In genomic region chr7:41880107-41880506, GRCh38 we compare ENCODE assay signal across 7 cellular contexts.
DNase-seq lines count a peak whose midpoint lies in the region; ATAC-seq and TF ChIP-seq lines count a peak whose summit lies in the region.

No MANE protein-coding gene starts in this region.

- no peak overlapping the region for H4K12ac ChIP-seq in trophoblast cell (ENCODE audit: low read depth, low read length)

- BruUV-seq in PC-3 (replicated peaks; lab: Mats Ljungman, UMichigan): no TSS peak

- CTCF ChIA-PET in PC-3 (lab: Charles Lee): no interaction called here

- no peaks in the 10 kb centered on the region for H3K27me3 ChIP-seq in PC-3 (ENCODE audit: low read length)
- H3K27me3 ChIP-seq in fibroblast of lung (ENCODE audit: control insufficient read depth, insufficient read depth, low read length): no peaks in the 10 kb centered on the region
- no peaks in the 10 kb centered on the region for H3K27me3 ChIP-seq in trophoblast cell (ENCODE audit: insufficient read depth, low read length)

- POLR2A ChIA-PET in PC-3 (lab: Charles Lee; ENCODE audit: unreplicated experiment): no interaction called here

- no peak overlapping the region for H3K9ac ChIP-seq in PC-3 (ENCODE audit: low read length)
- H3K9ac ChIP-seq in fibroblast of lung (ENCODE audit: insufficient read depth, low read length): no peak overlapping the region
- H3K9ac ChIP-seq in trophoblast cell (ENCODE audit: low read length): no peak overlapping the region

- H3K79me2 ChIP-seq in PC-3 (ENCODE audit: low read length) (no peaks in the 10 kb centered on the region), fibroblast of lung (ENCODE audit: control insufficient read depth, insufficient read depth, low read length) (no peaks in the 10 kb centered on the region), trophoblast cell (ENCODE audit: control insufficient read depth, insufficient read depth, low read length, poor library complexity) (peaks cover 2% of the 10 kb centered on the region)

- DNase-seq in GM03348 (ENCODE audit: low spot score) (peak; percentile 90), PC-3 (peak; percentile 30), fibroblast of lung (ENCODE audit: low read depth in 2 of 2) (peak; percentile 48 to 99), trophoblast cell (no peak), UCSD-AML1 (lab: John Stamatoyannopoulos, UW; ENCODE audit: unreplicated experiment) (no peak), KG1 (lab: John Stamatoyannopoulos, UW) (no peak)

- H3K4ac ChIP-seq in trophoblast cell (ENCODE audit: low read depth, low read length): peak overlapping the region; percentile 49

- peaks cover 22% of the 10 kb centered on the region for H3K79me1 ChIP-seq in trophoblast cell (ENCODE audit: low read length)

- intact Hi-C loops in PC-3 (cut with micrococcal nuclease): no loop called here

- H3K4me3 ChIP-seq in PC-3 (ENCODE audit: low read length): no peak overlapping the region
- no peak overlapping the region for H3K4me3 ChIP-seq in fibroblast of lung (replicated peaks in 1 of 4; ENCODE audit: control extremely low read depth in 1 of 4, insufficient read depth in 1 of 4, low read depth in 3 of 4, low read length in 4 of 4)
- no peak overlapping the region for H3K4me3 ChIP-seq in trophoblast cell (ENCODE audit: low read depth, low read length)

- H3K18ac ChIP-seq in trophoblast cell (ENCODE audit: low read length): peak overlapping the region; percentile 57

- no peak overlapping the region for H3K23ac ChIP-seq in trophoblast cell (ENCODE audit: low read length)

- TF ChIP-seq CTCF in PC-3 (conservative IDR thresholded peaks at IDR 0.05; ENCODE audit: low read depth, low read length): no peak
- TF ChIP-seq CTCF in fibroblast of lung (conservative IDR thresholded peaks at IDR 0.05 in 1 of 2, IDR thresholded peaks at IDR 0.05 in 1 of 2; ENCODE audit: low read depth in 1 of 2, low read length in 2 of 2): no peak

- H3K36me3 ChIP-seq in PC-3 (ENCODE audit: low read depth, low read length): no peaks in the 10 kb centered on the region
- no peaks in the 10 kb centered on the region for H3K36me3 ChIP-seq in fibroblast of lung (ENCODE audit: control insufficient read depth, insufficient read depth, low read length)
- H3K36me3 ChIP-seq in trophoblast cell (ENCODE audit: control insufficient read depth in 1 of 2, insufficient read depth in 2 of 2, low read length in 2 of 2): peaks cover 2 to 3% of the 10 kb centered on the region in 2 experiments

- peak overlapping the region; percentile 97 for H2BK12ac ChIP-seq in trophoblast cell (ENCODE audit: low read length)

- peak overlapping the region; percentile 96 for H4K91ac ChIP-seq in trophoblast cell (ENCODE audit: low read depth, low read length)

- H3K4me2 ChIP-seq in PC-3 (ENCODE audit: low read length): no peak overlapping the region
- H3K4me2 ChIP-seq in fibroblast of lung (ENCODE audit: extremely low read depth, insufficient read depth, low read length): no peak overlapping the region
- H3K4me2 ChIP-seq in trophoblast cell (ENCODE audit: low read length): no peak overlapping the region

- H4K20me1 ChIP-seq in PC-3 (ENCODE audit: low read length): no peaks in the 10 kb centered on the region
- no peaks in the 10 kb centered on the region for H4K20me1 ChIP-seq in fibroblast of lung (ENCODE audit: control insufficient read depth, extremely low read depth, insufficient read depth, low read length)

- H3K4me1 ChIP-seq in PC-3 (ENCODE audit: insufficient read depth, low read length): peaks cover 4% of the 10 kb centered on the region
- H3K4me1 ChIP-seq in fibroblast of lung (ENCODE audit: control insufficient read depth, extremely low read depth, insufficient read depth, low read length): peaks cover 31% of the 10 kb centered on the region
- H3K4me1 ChIP-seq in trophoblast cell (ENCODE audit: control insufficient read depth in 1 of 2, insufficient read depth in 2 of 2, low read length in 2 of 2): peaks cover 18 to 30% of the 10 kb centered on the region in 2 experiments

- H3K27ac ChIP-seq in PC-3 (ENCODE audit: low read length): no peak overlapping the region
- peak overlapping the region; percentile 40 for H3K27ac ChIP-seq in fibroblast of lung (ENCODE audit: insufficient read depth, low read length)
- peak overlapping the region; percentile 89 for H3K27ac ChIP-seq in trophoblast cell (ENCODE audit: low read depth, low read length)

- no peaks in the 10 kb centered on the region for H3F3A ChIP-seq in PC-3 (ENCODE audit: low read length, unreplicated experiment)

- peak overlapping the region; percentile 54 for H4K8ac ChIP-seq in trophoblast cell (ENCODE audit: low read depth, low read length)

- H3K9me2 ChIP-seq in PC-3 (replicated peaks; ENCODE audit: low read length): no peaks in the 10 kb centered on the region

- no peak overlapping the region for H2AFZ ChIP-seq in PC-3 (ENCODE audit: low read length)
- H2AFZ ChIP-seq in fibroblast of lung (ENCODE audit: low read length): no peak overlapping the region
- no peak overlapping the region for H2AFZ ChIP-seq in trophoblast cell (ENCODE audit: insufficient read depth, low read length, poor library complexity)

- H2AK5ac ChIP-seq in trophoblast cell (ENCODE audit: low read length): peak overlapping the region; percentile 52

- peak overlapping the region; percentile 88 for H2BK120ac ChIP-seq in trophoblast cell (ENCODE audit: insufficient read depth, low read length, poor library complexity)

- peak overlapping the region; percentile 92 for H3K14ac ChIP-seq in trophoblast cell (ENCODE audit: low read length)

- no peak for ATAC-seq in PC-3
- no peak for ATAC-seq in GM21390 (IDR thresholded peaks at IDR 0.05; ENCODE audit: unreplicated experiment)

- WGBS in trophoblast cell (ENCODE audit: extremely low coverage, insufficient coverage, insufficient read length): no CpG with 5 or more reads among the region's 3 CpGs

- H3K9me3 ChIP-seq in PC-3 (ENCODE audit: low read length): no peaks in the 10 kb centered on the region
- no peaks in the 10 kb centered on the region for H3K9me3 ChIP-seq in fibroblast of lung (ENCODE audit: control insufficient read depth, insufficient read depth, low read depth, low read length)
- no peaks in the 10 kb centered on the region for H3K9me3 ChIP-seq in trophoblast cell (ENCODE audit: insufficient read depth, low read depth, low read length)

- peak overlapping the region; percentile 93 for H2BK5ac ChIP-seq in trophoblast cell (ENCODE audit: low read depth, low read length, poor library complexity)

Comparison
In these comparisons a context has a peak if more than half of its experiments do, and no peak if none do; other contexts are left out.
1. DNase-seq: peak in GM03348 (single experiment), PC-3 (single experiment) and fibroblast of lung (2 of 2); none in trophoblast cell (0 of 2), UCSD-AML1 (single experiment) and KG1 (single experiment).